In the genomic region with DNA sequence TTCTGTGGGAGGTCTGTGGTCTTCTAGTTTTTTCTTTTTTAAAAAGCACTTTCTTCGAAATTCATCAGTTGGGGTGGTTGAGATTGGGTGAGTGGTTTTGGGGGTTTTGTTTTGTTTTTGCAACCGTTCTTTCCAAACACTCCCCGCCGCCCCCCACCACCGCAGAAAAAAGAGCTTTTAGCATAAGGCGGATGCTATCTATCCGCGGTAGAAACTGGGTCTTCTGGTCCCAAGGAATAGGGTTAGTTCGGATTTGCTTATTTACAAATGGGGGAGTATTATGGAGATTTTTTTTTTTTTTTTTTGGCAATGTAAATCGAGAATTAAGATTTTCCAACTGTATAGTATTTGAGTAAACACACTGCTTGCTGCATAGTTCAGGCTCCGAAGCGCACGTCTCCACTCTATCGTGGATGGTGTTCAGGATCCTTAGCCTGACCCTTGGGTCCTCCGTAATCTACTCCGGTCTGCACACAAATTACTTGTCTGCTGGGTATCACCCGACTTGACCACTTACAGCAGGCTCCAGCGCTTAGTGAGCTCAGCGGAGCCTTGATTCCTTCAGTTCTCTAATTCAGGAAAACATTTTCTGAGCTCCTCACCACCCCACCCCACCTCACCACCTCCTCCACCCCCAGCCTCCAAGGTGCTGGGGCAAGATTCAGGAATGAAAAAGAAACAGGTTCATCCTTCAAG, we compare ENCODE assay signal across 1 cellular context.
TF ChIP-seq lines count a peak whose summit lies in the region.

No MANE protein-coding gene starts in this region.

TF ChIP-seq in SK-N-SH, 30 proteins besides CTCF, POLR2A, EP300 and RAD21:
- TF ChIP-seq FOSL2 (IDR thresholded peaks at IDR 0.05; ENCODE audit: borderline replicate concordance, low read depth) (no peak), MEF2A (IDR thresholded peaks at IDR 0.05; ENCODE audit: borderline replicate concordance, low read depth) (no peak), NRF1 (IDR thresholded peaks at IDR 0.05; ENCODE audit: low read depth, low read length) (no peak), IRF3 (IDR thresholded peaks at IDR 0.05; ENCODE audit: low read depth, low read length) (no peak), ZBTB33 (IDR thresholded peaks at IDR 0.05; ENCODE audit: borderline replicate concordance, low read depth) (no peak), NFIC (IDR thresholded peaks at IDR 0.05; ENCODE audit: borderline replicate concordance) (no peak), FOXM1 (IDR thresholded peaks at IDR 0.05; ENCODE audit: low read depth) (no peak), TEAD4 (IDR thresholded peaks at IDR 0.05; ENCODE audit: borderline replicate concordance, insufficient read depth) (no peak), MAX (IDR thresholded peaks at IDR 0.05; ENCODE audit: low read depth) (no peak), USF1 (IDR thresholded peaks at IDR 0.05; ENCODE audit: borderline replicate concordance, low read depth) (no peak), JUND (IDR thresholded peaks at IDR 0.05) (no peak), TAF1 (IDR thresholded peaks at IDR 0.05; ENCODE audit: borderline replicate concordance, low read depth, low read length) (no peak), GABPA (IDR thresholded peaks at IDR 0.05; ENCODE audit: low read depth) (no peak)
TF ChIP-seq in SK-N-SH: peak in this region for 0.
